ENCODE assay signal across 8 cellular contexts in genomic region chr3:71130516-71131384, GRCh38.
A peak's percentile ranks its signal among the peaks of the same experiment; 100 is the strongest.
DNase-seq lines count a peak whose midpoint lies in the region; ATAC-seq, FAIRE-seq and TF ChIP-seq lines count a peak whose summit lies in the region.

No MANE protein-coding gene starts in this region.

- H3K36me3 ChIP-seq in pancreas (no peaks in the 10 kb centered on the region), upper lobe of left lung (no peaks in the 10 kb centered on the region)

- no peak for FAIRE-seq in pancreas (lab: Jason Lieb, UNC)

- H3K27me3 Mint-ChIP-seq in activated naive CD4-positive, alpha-beta T cell treated with anti-CD3 and anti-CD28 coated beads, Interleukin-2, amount 50 U/mL, for 24 hours = no peaks in the 10 kb centered on the region

- H3K27ac ChIP-seq in pancreas (peak overlapping the region; percentile 71 to 90 (median 82)), upper lobe of left lung (peak overlapping the region; percentile 82 to 92 (median 86))

- peaks cover 72% of the 10 kb centered on the region for H3K4me1 Mint-ChIP-seq in activated naive CD4-positive, alpha-beta T cell treated with anti-CD3 and anti-CD28 coated beads, Interleukin-2, amount 50 U/mL, for 24 hours

- H3K27ac Mint-ChIP-seq in activated naive CD4-positive, alpha-beta T cell treated with anti-CD3 and anti-CD28 coated beads, Interleukin-2, amount 50 U/mL, for 24 hours = peak overlapping the region; percentile 100

- peaks cover 23 to 57% (median 32%) of the 10 kb centered on the region in 3 donors for H3K4me1 ChIP-seq in pancreas
- H3K4me1 ChIP-seq in upper lobe of left lung = peaks cover 41 to 82% (median 51%) of the 10 kb centered on the region in 4 donors

- peak; percentile 76 for ATAC-seq in GM18868 (IDR thresholded peaks at IDR 0.05; ENCODE audit: unreplicated experiment)
- peak; percentile 74 for ATAC-seq in HG03342 (IDR thresholded peaks at IDR 0.05; ENCODE audit: unreplicated experiment)
- ATAC-seq in Right ventricle myocardium inferior = peak; percentile 76
- ATAC-seq in pancreas = peak; percentile 53 to 68 (median 60)
- peak; percentile 84 to 91 for ATAC-seq in upper lobe of left lung (ENCODE audit: low FRiP score in 2 of 2)

- H3K9me3 ChIP-seq in pancreas = no peaks in the 10 kb centered on the region
- no peaks in the 10 kb centered on the region for H3K9me3 ChIP-seq in upper lobe of left lung

- TF ChIP-seq EP300 in upper lobe of left lung (IDR thresholded peaks at IDR 0.05) = peak in 1 of 4 donors; percentile 60

- intact Hi-C loops in Right ventricle myocardium inferior (cut with DNase I) = loop anchor here (2.0 to 5.0 kb wide), 3 partner anchors 77 to 124 kb away; no protein-coding TSS in a partner anchor
- intact Hi-C loops in pancreas (cut with DNase I) = no loop called here

- H3K4me3 ChIP-seq in pancreas (peak overlapping the region in 3 of 4 donors; percentile 28 to 48 (median 45)), upper lobe of left lung (peak overlapping the region; percentile 44 to 53 (median 52))

- no peaks in the 10 kb centered on the region for H3K27me3 ChIP-seq in pancreas
- H3K27me3 ChIP-seq in upper lobe of left lung = no peaks in the 10 kb centered on the region

- TF ChIP-seq POLR2A in Raji (IDR thresholded peaks at IDR 0.05; ENCODE audit: insufficient read depth, low read depth, low read length) = peak; percentile 32; the same call in 1 of the 2 replicates
- TF ChIP-seq POLR2A in upper lobe of left lung (IDR thresholded peaks at IDR 0.05) = peak in 2 of 4 donors; percentile 44 to 83

- no peaks in the 10 kb centered on the region for H3K9me3 Mint-ChIP-seq in activated naive CD4-positive, alpha-beta T cell treated with anti-CD3 and anti-CD28 coated beads, Interleukin-2, amount 50 U/mL, for 24 hours

- peak; percentile 77 for DNase-seq in Right ventricle myocardium inferior (ENCODE audit: missing footprints)
- DNase-seq in pancreas = peak in 4 of 6 donors; percentile 30 to 72 (median 40)
- peak in 1 of 2 donors; percentile 93 for DNase-seq in upper lobe of left lung
- DNase-seq in epidermal melanocyte (ENCODE audit: insufficient read length, low spot score) = no peak

- H3K36me3 Mint-ChIP-seq in activated naive CD4-positive, alpha-beta T cell treated with anti-CD3 and anti-CD28 coated beads, Interleukin-2, amount 50 U/mL, for 24 hours = peaks cover 9% of the 10 kb centered on the region

- H3K4me3 Mint-ChIP-seq in activated naive CD4-positive, alpha-beta T cell treated with anti-CD3 and anti-CD28 coated beads, Interleukin-2, amount 50 U/mL, for 24 hours = peak overlapping the region; percentile 98

- 5% methylated on average over 19 of the region's 19 CpGs for WGBS in pancreas, 2 donors
- 20 to 23% methylated on average over 19 of the region's 19 CpGs for WGBS in upper lobe of left lung, 2 donors

- TF ChIP-seq CTCF in pancreas (IDR thresholded peaks at IDR 0.05) (no peak), upper lobe of left lung (IDR thresholded peaks at IDR 0.05) (no peak)
